In the genomic region with DNA sequence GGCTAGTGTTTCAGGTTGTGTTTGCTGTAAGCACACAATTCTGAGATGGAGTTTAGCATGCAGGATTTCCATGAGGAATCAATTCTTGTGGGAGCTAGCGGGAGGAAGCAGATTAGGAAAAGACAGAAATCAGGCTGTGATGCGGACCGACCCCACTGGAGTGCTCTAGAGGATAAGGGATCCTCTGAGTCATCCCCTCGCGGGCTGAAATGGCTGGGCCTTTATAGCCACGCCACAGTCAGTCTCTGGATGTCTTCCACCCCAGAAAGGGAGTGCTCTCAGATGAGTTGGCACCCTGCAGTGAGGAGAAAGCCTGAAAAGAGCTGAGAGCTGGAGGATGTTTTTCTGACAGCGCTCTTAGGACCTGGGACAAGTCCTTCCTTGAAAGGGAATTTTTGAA, we compare ENCODE assay signal across 9 cellular contexts.
DNase-seq lines count a peak whose midpoint lies in the region; ATAC-seq and TF ChIP-seq lines count a peak whose summit lies in the region.
"Had no signal": no experiment of that assay in that cellular context is flagged by ENCODE, and none has a peak within 500 bp of the region (broad histone marks: within the 10 kb centered on the region; RNA-seq: fewer than 3 reads in every experiment).

No MANE protein-coding gene starts in this region.

- no peaks in the 10 kb centered on the region for H3K4me1 Mint-ChIP-seq in MCF 10A (ENCODE audit: insufficient read depth, unreplicated experiment)
- H3K4me1 Mint-ChIP-seq in activated T-helper 1 cell treated with anti-CD3 and anti-CD28 coated beads, Interleukin-12 subunit alpha, Interleukin-12 subunit beta, Interleukin-2, Interleukin-4 antibody, amounts not matched to agents 30 ng/mL and 10 ng/mL and 1 ng/mL, durations not matched to agents 14 hours and 24 hours and 36 hours (ENCODE audit: low read depth) = no peaks in the 10 kb centered on the region

- TF ChIP-seq POLR2A in breast epithelium (IDR thresholded peaks at IDR 0.05) = no peak

- no peak overlapping the region for H3K27ac ChIP-seq in breast epithelium

- TF ChIP-seq CTCF in MCF 10A (IDR thresholded peaks at IDR 0.05; ENCODE audit: unreplicated experiment) (no peak), breast epithelium (IDR thresholded peaks at IDR 0.05) (no peak), choroid plexus epithelial cell (conservative IDR thresholded peaks at IDR 0.05; ENCODE audit: low read depth, low read length) (peak; percentile 6)

- no peak for ATAC-seq in HG03280 (IDR thresholded peaks at IDR 0.05; ENCODE audit: unreplicated experiment)

- no peaks in the 10 kb centered on the region for H3K4me1 ChIP-seq in breast epithelium

- no TSS peak for BruUV-seq in MCF 10A (replicated peaks; lab: Mats Ljungman, UMichigan)

- intact Hi-C loops in MCF 10A (cut with micrococcal nuclease) = no loop called here
- intact Hi-C loops in breast epithelium (cut with DNase I; ENCODE audit: low total_unique reads) = no loop called here
- intact Hi-C loops in activated T-helper 1 cell treated with anti-CD3 and anti-CD28 coated beads, Interleukin-12 subunit alpha, Interleukin-12 subunit beta, Interleukin-2, Interleukin-4 antibody, amounts not matched to agents 30 ng/mL and 10 ng/mL and 1 ng/mL, durations not matched to agents 14 hours and 24 hours and 36 hours (cut with micrococcal nuclease) = no loop called here

- POLR2A ChIA-PET in MCF 10A (lab: Yijun Ruan, JAX) = interaction anchor here (0.6 kb wide), 1 partner anchor 101 kb away, joined by 4 read pairs; no protein-coding TSS in a partner anchor

- no peaks in the 10 kb centered on the region for H3K27me3 ChIP-seq in breast epithelium

- CTCF ChIA-PET in MCF 10A (lab: Yijun Ruan, JAX) = interaction anchor here (0.6 to 3.8 kb wide), 4 partner anchors 182 to 290 kb away, joined by 3 to 13 read pairs (median 3); no protein-coding TSS in a partner anchor

- no peaks in the 10 kb centered on the region for H3K36me3 Mint-ChIP-seq in MCF 10A (ENCODE audit: insufficient read depth, unreplicated experiment)
- H3K36me3 Mint-ChIP-seq in activated T-helper 1 cell treated with anti-CD3 and anti-CD28 coated beads, Interleukin-12 subunit alpha, Interleukin-12 subunit beta, Interleukin-2, Interleukin-4 antibody, amounts not matched to agents 30 ng/mL and 10 ng/mL and 1 ng/mL, durations not matched to agents 14 hours and 24 hours and 36 hours (ENCODE audit: low read depth) = no peaks in the 10 kb centered on the region

- no peak overlapping the region for H3K27ac Mint-ChIP-seq in MCF 10A (ENCODE audit: low read depth, unreplicated experiment)
- no peak overlapping the region for H3K27ac Mint-ChIP-seq in activated T-helper 1 cell treated with anti-CD3 and anti-CD28 coated beads, Interleukin-12 subunit alpha, Interleukin-12 subunit beta, Interleukin-2, Interleukin-4 antibody, amounts not matched to agents 30 ng/mL and 10 ng/mL and 1 ng/mL, durations not matched to agents 14 hours and 24 hours and 36 hours

- no peak overlapping the region for H3K4me3 Mint-ChIP-seq in MCF 10A (ENCODE audit: unreplicated experiment)
- no peak overlapping the region for H3K4me3 Mint-ChIP-seq in activated T-helper 1 cell treated with anti-CD3 and anti-CD28 coated beads, Interleukin-12 subunit alpha, Interleukin-12 subunit beta, Interleukin-2, Interleukin-4 antibody, amounts not matched to agents 30 ng/mL and 10 ng/mL and 1 ng/mL, durations not matched to agents 14 hours and 24 hours and 36 hours

- no peaks in the 10 kb centered on the region for H3K36me3 ChIP-seq in breast epithelium

- no peaks in the 10 kb centered on the region for H3K9me3 Mint-ChIP-seq in MCF 10A (ENCODE audit: unreplicated experiment)
- H3K9me3 Mint-ChIP-seq in activated T-helper 1 cell treated with anti-CD3 and anti-CD28 coated beads, Interleukin-12 subunit alpha, Interleukin-12 subunit beta, Interleukin-2, Interleukin-4 antibody, amounts not matched to agents 30 ng/mL and 10 ng/mL and 1 ng/mL, durations not matched to agents 14 hours and 24 hours and 36 hours = no peaks in the 10 kb centered on the region

- H3K9me3 ChIP-seq in breast epithelium = no peaks in the 10 kb centered on the region

- DNase-seq in MCF 10A (ENCODE audit: unreplicated experiment) (peak; percentile 19), breast epithelium (ENCODE audit: low spot score in 2 of 2) (no peak), choroid plexus epithelial cell (ENCODE audit: low read depth) (peak; percentile 59), iPS-NIHi11 (ENCODE audit: low spot score) (peak; percentile 45), AML-193 (lab: John Stamatoyannopoulos, UW) (no peak), MV-4-11 (lab: John Stamatoyannopoulos, UW) (no peak)
- no peak for DNase-seq in activated T-helper 1 cell treated with anti-CD3 and anti-CD28 coated beads, Interleukin-12 subunit alpha, Interleukin-12 subunit beta, Interleukin-2, Interleukin-4 antibody, amounts not matched to agents 30 ng/mL and 10 ng/mL and 1 ng/mL, durations not matched to agents 14 hours and 24 hours and 36 hours (ENCODE audit: low spot score)
- DNase-seq: SHP77 had no signal

- H3K4me3 ChIP-seq in breast epithelium (no peak overlapping the region), choroid plexus epithelial cell (ENCODE audit: low read depth, low read length) (no peak overlapping the region)

- peaks cover 22% of the 10 kb centered on the region for H3K27me3 Mint-ChIP-seq in MCF 10A (ENCODE audit: insufficient read depth, unreplicated experiment)
- peaks cover 7% of the 10 kb centered on the region for H3K27me3 Mint-ChIP-seq in activated T-helper 1 cell treated with anti-CD3 and anti-CD28 coated beads, Interleukin-12 subunit alpha, Interleukin-12 subunit beta, Interleukin-2, Interleukin-4 antibody, amounts not matched to agents 30 ng/mL and 10 ng/mL and 1 ng/mL, durations not matched to agents 14 hours and 24 hours and 36 hours (ENCODE audit: insufficient read depth)

Comparison
In these comparisons a context has a peak if more than half of its experiments do, and no peak if none do; other contexts are left out.
1. DNase-seq: peak in MCF 10A (single experiment), choroid plexus epithelial cell (single experiment) and iPS-NIHi11 (single experiment); none in breast epithelium (0 of 2), AML-193 (0 of 2), MV-4-11 (single experiment) and activated T-helper 1 cell treated with anti-CD3 and anti-CD28 coated beads, Interleukin-12 subunit alpha, Interleukin-12 subunit beta, Interleukin-2, Interleukin-4 antibody, amounts not matched to agents 30 ng/mL and 10 ng/mL and 1 ng/mL, durations not matched to agents 14 hours and 24 hours and 36 hours (single experiment).